In genomic region chrX:100636321-100636991, GRCh38 we compare ENCODE assay signal across 8 cellular contexts. TPM values are rescaled to one million over a fixed set of nuclear protein-coding genes. Genes with fewer than 3 reads are reported as not detected.
DNase-seq lines count a peak whose midpoint lies in the region; ATAC-seq, FAIRE-seq and TF ChIP-seq lines count a peak whose summit lies in the region.

A gene with protein sequence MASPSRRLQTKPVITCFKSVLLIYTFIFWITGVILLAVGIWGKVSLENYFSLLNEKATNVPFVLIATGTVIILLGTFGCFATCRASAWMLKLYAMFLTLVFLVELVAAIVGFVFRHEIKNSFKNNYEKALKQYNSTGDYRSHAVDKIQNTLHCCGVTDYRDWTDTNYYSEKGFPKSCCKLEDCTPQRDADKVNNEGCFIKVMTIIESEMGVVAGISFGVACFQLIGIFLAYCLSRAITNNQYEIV (minus strand): TSS chrX:100636806. CDS start chrX:100636694, 112 bp downstream.

- DNase-seq in ELF-1 (ENCODE audit: low read depth, low spot score) (peak; percentile 96), NCI-H146 (lab: John Stamatoyannopoulos, UW) (peak; percentile 88), spleen (peak; percentile 84), KG1 (lab: John Stamatoyannopoulos, UW) (no peak)
- peak; percentile 31 for DNase-seq in activated CD4-positive, CD25-positive, alpha-beta regulatory T cell treated with anti-CD3 and anti-CD28 coated beads, Interleukin-2, amount 50 U/mL, for 16 hours (ENCODE audit: low read depth, low spot score)
- peak; percentile 20 to 34 for DNase-seq in central memory CD8-positive, alpha-beta T cell (ENCODE audit: low spot score in 2 of 2)

- peaks cover 0 to 34% (median 0%) of the 10 kb centered on the region in 7 donors for H3K27me3 ChIP-seq in spleen (replicated peaks in 1 of 7)

- 4 to 48% (median 14%) methylated on average over 13 to 51 of the region's 51 CpGs for WGBS in spleen, 5 donors

- ATAC-seq in central memory CD8-positive, alpha-beta T cell (replicated peaks; ENCODE audit: extremely low read depth, poor library complexity, severe bottlenecking): peak; percentile 81

- peak; percentile 73 for FAIRE-seq in islet of Langerhans (lab: Jason Lieb, UNC)

- no peak within 1 kb of the TSS for H3K27ac Mint-ChIP-seq in central memory CD8-positive, alpha-beta T cell (ENCODE audit: low read depth)

- no peaks in the 10 kb centered on the region for H3K9me3 Mint-ChIP-seq in central memory CD8-positive, alpha-beta T cell

- peaks cover 9% of the 10 kb centered on the region for H3K4me1 Mint-ChIP-seq in central memory CD8-positive, alpha-beta T cell

- POLR2A ChIA-PET in HEK293 (lab: Yijun Ruan, JAX): interaction anchor here (1.6 kb wide), 1 partner anchor 21 kb away, joined by 6 read pairs; no protein-coding TSS in a partner anchor

- no peaks in the 10 kb centered on the region for H3K4me1 ChIP-seq in HEK293 (ENCODE audit: control insufficient read depth, insufficient read depth, low read length)
- peaks cover 0 to 7% (median 0%) of the 10 kb centered on the region in 6 donors for H3K4me1 ChIP-seq in spleen

- H3K36me3 ChIP-seq in HEK293 (ENCODE audit: control insufficient read depth in 2 of 2, insufficient read depth in 1 of 2, low read length in 2 of 2) (peaks cover 15 to 30% of the 10 kb centered on the region in 2 experiments), spleen (no peaks in the 10 kb centered on the region)

- H3K36me3 Mint-ChIP-seq in central memory CD8-positive, alpha-beta T cell (ENCODE audit: insufficient read depth): no peaks in the 10 kb centered on the region

- H3K4me3 ChIP-seq in HEK293 (ENCODE audit: low read depth, low read length) (peak within 1 kb of the TSS; percentile 62), spleen (peak within 1 kb of the TSS; percentile 31 to 66 (median 38))

- CTCF ChIA-PET in HEK293 (lab: Yijun Ruan, JAX): interaction anchor here (0.5 to 2.5 kb wide), 14 partner anchors 9 to 427 kb away, joined by 3 to 16 read pairs (median 3); no protein-coding TSS in a partner anchor

- intact Hi-C loops in spleen (cut with DNase I; ENCODE audit: low total_unique reads): no loop called here

- no peak for TF ChIP-seq POLR2A in spleen (IDR thresholded peaks at IDR 0.05)

- peak within 1 kb of the TSS; percentile 81 for H3K4me3 Mint-ChIP-seq in central memory CD8-positive, alpha-beta T cell

- H3K27ac ChIP-seq in HEK293 (ENCODE audit: extremely low read depth, low read depth, low read length) (peak within 1 kb of the TSS; percentile 67; the same call in 1 of the 2 replicates), spleen (peak within 1 kb of the TSS in 7 of 8 donors; percentile 11 to 69 (median 56))

- TF ChIP-seq CTCF in HEK293 (tag by site-specific recombination; IDR thresholded peaks at IDR 0.05): no peak
- peak in 9 of 11 experiments; percentile 15 to 49 (median 42) for TF ChIP-seq CTCF in spleen (IDR thresholded peaks at IDR 0.05 in 8 of 11, conservative IDR thresholded peaks at IDR 0.05 in 3 of 11)

- H3K9me3 ChIP-seq in HEK293 (ENCODE audit: control insufficient read depth, insufficient read depth, low read depth, low read length): no peaks in the 10 kb centered on the region
- H3K9me3 ChIP-seq in spleen: no peaks in the 10 kb centered on the region

- H3K27me3 Mint-ChIP-seq in central memory CD8-positive, alpha-beta T cell: peaks cover 19% of the 10 kb centered on the region

TF ChIP-seq in HEK293, 187 proteins besides CTCF, POLR2A, EP300 and RAD21 (continues in another document):
- TF ChIP-seq, protein P1, sequence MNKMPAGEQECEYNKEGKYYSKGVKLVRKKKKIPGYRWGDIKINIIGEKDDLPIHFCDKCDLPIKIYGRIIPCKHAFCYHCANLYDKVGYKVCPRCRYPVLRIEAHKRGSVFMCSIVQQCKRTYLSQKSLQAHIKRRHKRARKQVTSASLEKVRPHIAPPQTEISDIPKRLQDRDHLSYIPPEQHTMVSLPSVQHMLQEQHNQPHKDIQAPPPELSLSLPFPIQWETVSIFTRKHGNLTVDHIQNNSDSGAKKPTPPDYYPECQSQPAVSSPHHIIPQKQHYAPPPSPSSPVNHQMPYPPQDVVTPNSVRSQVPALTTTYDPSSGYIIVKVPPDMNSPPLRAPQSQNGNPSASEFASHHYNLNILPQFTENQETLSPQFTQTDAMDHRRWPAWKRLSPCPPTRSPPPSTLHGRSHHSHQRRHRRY (tag by site-specific recombination; IDR thresholded peaks at IDR 0.05): no peak
- TF ChIP-seq ZNF335 (tag by site-specific recombination; conservative IDR thresholded peaks at IDR 0.05) (peak; percentile 75), ZBTB8A (tag by site-specific recombination; IDR thresholded peaks at IDR 0.05) (no peak), ZNF654 (tag by site-specific recombination; IDR thresholded peaks at IDR 0.05; ENCODE audit: low read depth) (0 out of 2 replicates have a peak, but pooled peaks have one; percentile 7), ZNF600 (tag by site-specific recombination; IDR thresholded peaks at IDR 0.05) (peak; percentile 28; the same call in 1 of the 2 replicates), ZNF292 (tag by site-specific recombination; IDR thresholded peaks at IDR 0.05; ENCODE audit: borderline replicate concordance, low read depth) (no peak), ZXDB (tag by site-specific recombination; IDR thresholded peaks at IDR 0.05) (0 out of 2 replicates have a peak, but pooled peaks have one; percentile 42), ZBTB17 (tag by site-specific recombination; IDR thresholded peaks at IDR 0.05) (peak; percentile 63; the same call in 1 of the 2 replicates), ZBTB11 (tag by site-specific recombination; conservative IDR thresholded peaks at IDR 0.05; ENCODE audit: low read depth) (0 out of 2 replicates have a peak, but pooled peaks have one; percentile 12), ZNF214 (tag by site-specific recombination; IDR thresholded peaks at IDR 0.05; ENCODE audit: borderline replicate concordance) (no peak), ZBTB26 (tag by site-specific recombination; optimal IDR thresholded peaks at IDR 0.05) (peak; percentile 12), KLF1 (tag by site-specific recombination; IDR thresholded peaks at IDR 0.05) (no peak), ZBTB20 (tag by site-specific recombination; IDR thresholded peaks at IDR 0.05) (peak; percentile 23; the same call in 1 of the 2 replicates), ZNF596 (tag by site-specific recombination; IDR thresholded peaks at IDR 0.05) (no peak), ZNF658 (tag by site-specific recombination; IDR thresholded peaks at IDR 0.05) (no peak)
- TF ChIP-seq, protein P2, sequence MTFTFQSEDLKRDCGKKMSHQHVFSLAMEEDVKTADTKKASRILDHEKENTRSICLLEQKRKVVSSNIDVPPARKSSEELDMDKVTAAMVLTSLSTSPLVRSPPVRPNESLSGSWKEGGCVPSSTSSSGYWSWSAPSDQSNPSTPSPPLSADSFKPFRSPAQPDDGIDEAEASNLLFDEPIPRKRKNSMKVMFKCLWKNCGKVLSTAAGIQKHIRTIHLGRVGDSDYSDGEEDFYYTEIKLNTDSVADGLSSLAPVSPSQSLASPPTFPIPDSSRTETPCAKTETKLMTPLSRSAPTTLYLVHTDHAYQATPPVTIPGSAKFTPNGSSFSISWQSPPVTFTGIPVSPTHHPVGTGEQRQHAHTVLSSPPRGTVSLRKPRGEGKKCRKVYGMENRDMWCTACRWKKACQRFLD (tag by site-specific recombination; IDR thresholded peaks at IDR 0.05): no peak
- TF ChIP-seq, protein P3, sequence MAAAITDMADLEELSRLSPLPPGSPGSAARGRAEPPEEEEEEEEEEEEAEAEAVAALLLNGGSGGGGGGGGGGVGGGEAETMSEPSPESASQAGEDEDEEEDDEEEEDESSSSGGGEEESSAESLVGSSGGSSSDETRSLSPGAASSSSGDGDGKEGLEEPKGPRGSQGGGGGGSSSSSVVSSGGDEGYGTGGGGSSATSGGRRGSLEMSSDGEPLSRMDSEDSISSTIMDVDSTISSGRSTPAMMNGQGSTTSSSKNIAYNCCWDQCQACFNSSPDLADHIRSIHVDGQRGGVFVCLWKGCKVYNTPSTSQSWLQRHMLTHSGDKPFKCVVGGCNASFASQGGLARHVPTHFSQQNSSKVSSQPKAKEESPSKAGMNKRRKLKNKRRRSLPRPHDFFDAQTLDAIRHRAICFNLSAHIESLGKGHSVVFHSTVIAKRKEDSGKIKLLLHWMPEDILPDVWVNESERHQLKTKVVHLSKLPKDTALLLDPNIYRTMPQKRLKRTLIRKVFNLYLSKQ (tag by site-specific recombination; IDR thresholded peaks at IDR 0.05; ENCODE audit: borderline replicate concordance): no peak

RNA-seq across cellular contexts. Expression of the gene that starts here (rescaled TPM):
- 10 to 100 TPM in 5 of 7 donors, 1 to 10 TPM in 2; 6.7 to 20.8 (median 17.3) TPM for total RNA-seq in spleen
- 1 to 10 TPM; 2.9 to 6.8 (median 4.3) TPM for polyA plus RNA-seq in spleen
